Comparison of ENCODE assay signal across 24 cellular contexts in the genomic region with DNA sequence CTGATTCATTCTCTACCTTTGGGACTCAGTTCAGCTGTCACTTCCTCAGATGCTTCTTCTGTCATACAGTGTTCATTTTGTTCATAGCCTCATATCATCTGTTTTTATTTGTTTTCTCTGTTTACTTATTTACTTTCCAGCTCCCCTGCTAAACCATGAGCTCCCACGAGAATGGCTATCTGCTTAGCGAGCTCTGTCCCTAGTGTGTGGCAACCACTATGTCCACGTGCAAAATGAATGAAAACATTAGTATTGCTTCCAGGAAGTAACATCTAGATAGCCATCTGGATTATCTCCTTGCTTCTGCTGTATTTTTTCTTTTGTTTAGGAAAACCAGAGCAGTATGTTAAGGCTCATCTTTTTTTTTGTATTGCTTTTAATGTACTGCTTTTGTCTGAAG.
DNase-seq lines count a peak whose midpoint lies in the region; FAIRE-seq and TF ChIP-seq lines count a peak whose summit lies in the region.
"Had no signal": no experiment of that assay in that cellular context is flagged by ENCODE, and none has a peak within 500 bp of the region (broad histone marks: within the 10 kb centered on the region; RNA-seq: fewer than 3 reads in every experiment).

No MANE protein-coding gene starts in this region.

- H3K36me3 Mint-ChIP-seq in Caco-2 (ENCODE audit: insufficient read depth, unreplicated experiment) (no peaks in the 10 kb centered on the region), nephron progenitor cell (ENCODE audit: low read depth) (no peaks in the 10 kb centered on the region)
- H3K36me3 Mint-ChIP-seq: CD14-positive monocyte; CD8-positive, alpha-beta memory T cell had no signal

- BruUV-seq in Caco-2 (replicated peaks; lab: Mats Ljungman, UMichigan), result no TSS peak

- peak; percentile 35 for FAIRE-seq in endometrium (lab: Jason Lieb, UNC)
- FAIRE-seq: A549, GM12892, H54 had no signal

- TF ChIP-seq CTCF in Caco-2 (IDR thresholded peaks at IDR 0.05; ENCODE audit: insufficient read depth in 1 of 2, low read depth in 1 of 2, low read length in 1 of 2, severe bottlenecking in 1 of 2, unreplicated experiment in 1 of 2) (no peak), fibroblast of villous mesenchyme (IDR thresholded peaks at IDR 0.05; ENCODE audit: insufficient read depth, low read depth, low read length) (no peak), nephron progenitor cell (IDR thresholded peaks at IDR 0.05) (no peak)

- H3K27ac Mint-ChIP-seq in Caco-2 (ENCODE audit: unreplicated experiment) (peak overlapping the region; percentile 56), nephron progenitor cell (peak overlapping the region; percentile 6)
- H3K27ac Mint-ChIP-seq: CD14-positive monocyte; CD4-positive, alpha-beta T cell; CD8-positive, alpha-beta memory T cell; HFFc6 had no signal

- peaks cover 30% of the 10 kb centered on the region for H3K4me1 ChIP-seq in Caco-2
- H3K4me1 ChIP-seq: A549; BE2C; BLaER1 treated with 17β-estradiol and CSF1 and Interleukin-3, amounts not matched to agents 10 nM and 100 nM; HAP-1 had no signal

- peak in 1 of 2 experiments; percentile 4 for DNase-seq in Caco-2
- peak; percentile 2 for DNase-seq in fibroblast of villous mesenchyme (ENCODE audit: low read depth)
- DNase-seq in nephron progenitor cell, result no peak
- DNase-seq in NCI-H1694 treated with DMSO at 0.1 percent for 48 hours (lab: John Stamatoyannopoulos, UW), result no peak
- no peak for DNase-seq in germinal center (ENCODE audit: low spot score)
- no peak for DNase-seq in NCI-H2081 treated with DMSO at 0.1 percent for 48 hours (lab: John Stamatoyannopoulos, UW)
- DNase-seq: 8988T; ACHN; AML-193; BE2C; Calu3; CD4-positive, alpha-beta T cell; CD8-positive, alpha-beta memory T cell; DMS53; DMS79 treated with DMSO at 0.1 percent for 48 hours; GOT3; HFFc6 had no signal

- no peaks in the 10 kb centered on the region for H3K9me3 ChIP-seq in Caco-2
- H3K9me3 ChIP-seq: A549; BE2C; BLaER1 treated with 17β-estradiol and CSF1 and Interleukin-3, amounts not matched to agents 10 nM and 100 nM; HAP-1 had no signal

- intact Hi-C loops in Caco-2 (cut with micrococcal nuclease; ENCODE audit: unreplicated experiment), result no loop called here

- H3K36me3 ChIP-seq in Caco-2 (ENCODE audit: control insufficient read depth, insufficient read depth, low read length), result no peaks in the 10 kb centered on the region
- H3K36me3 ChIP-seq: BE2C; BLaER1 treated with 17β-estradiol and CSF1 and Interleukin-3, amounts not matched to agents 10 nM and 100 nM; HAP-1 had no signal

- POLR2A ChIA-PET in Caco-2 (lab: Charles Lee), result no interaction called here

- H3K27me3 ChIP-seq in Caco-2 (replicated peaks; ENCODE audit: control insufficient read depth, insufficient read depth, low read length), result no peaks in the 10 kb centered on the region
- H3K27me3 ChIP-seq: BE2C; BLaER1 treated with 17β-estradiol and CSF1 and Interleukin-3, amounts not matched to agents 10 nM and 100 nM had no signal

- no peaks in the 10 kb centered on the region for H3K27me3 Mint-ChIP-seq in Caco-2 (ENCODE audit: insufficient read depth, unreplicated experiment)
- peaks cover 4% of the 10 kb centered on the region for H3K27me3 Mint-ChIP-seq in nephron progenitor cell (ENCODE audit: low read depth, poor library complexity)

- CTCF ChIA-PET in Caco-2 (lab: Charles Lee), result no interaction called here

- H3K4me3 Mint-ChIP-seq in Caco-2 (ENCODE audit: unreplicated experiment), result peak overlapping the region; percentile 35
- H3K4me3 Mint-ChIP-seq in nephron progenitor cell, result no peak overlapping the region
- H3K4me3 Mint-ChIP-seq: CD14-positive monocyte; CD4-positive, alpha-beta T cell; CD8-positive, alpha-beta memory T cell; HFFc6 had no signal

- peaks cover 19% of the 10 kb centered on the region for H3K9me3 Mint-ChIP-seq in Caco-2 (ENCODE audit: unreplicated experiment)
- H3K9me3 Mint-ChIP-seq in nephron progenitor cell, result no peaks in the 10 kb centered on the region
- H3K9me3 Mint-ChIP-seq: CD4-positive, alpha-beta T cell had no signal

- H3K4me1 Mint-ChIP-seq in Caco-2 (ENCODE audit: low read depth, unreplicated experiment), result peaks cover 32% of the 10 kb centered on the region
- H3K4me1 Mint-ChIP-seq in nephron progenitor cell, result peaks cover 5% of the 10 kb centered on the region
- H3K4me1 Mint-ChIP-seq: CD8-positive, alpha-beta memory T cell had no signal

- H3K4me3 ChIP-seq in Caco-2 (ENCODE audit: low read depth, low read length) (no peak overlapping the region), fibroblast of villous mesenchyme (ENCODE audit: low read depth, low read length) (no peak overlapping the region)
- H3K4me3 ChIP-seq: A549; BLaER1 treated with 17β-estradiol and CSF1 and Interleukin-3, amounts not matched to agents 10 nM and 100 nM; HAP-1 had no signal
